Comparison of ENCODE assay signal across 20 cellular contexts in the genomic region with DNA sequence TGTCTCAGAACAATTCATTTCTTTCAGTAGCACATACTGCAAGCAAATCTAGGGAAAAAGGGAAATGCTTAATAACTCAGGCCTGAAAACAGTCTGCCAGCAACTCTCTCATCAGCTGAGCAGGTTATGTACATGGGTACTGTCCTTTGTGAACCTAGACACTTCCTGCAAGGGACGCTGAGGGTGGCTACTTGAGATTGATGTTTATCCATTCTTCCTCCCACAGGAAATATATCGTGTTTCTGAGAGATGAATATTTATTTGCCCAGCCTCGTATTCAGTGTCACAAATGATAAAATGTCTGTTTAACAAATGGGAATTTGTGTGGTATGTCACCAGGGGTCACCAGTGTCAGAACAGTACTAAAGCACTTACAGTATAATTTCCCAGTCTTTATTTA.
DNase-seq lines count a peak whose midpoint lies in the region; ATAC-seq and TF ChIP-seq lines count a peak whose summit lies in the region.
"Had no signal": no experiment of that assay in that cellular context is flagged by ENCODE, and none has a peak within 500 bp of the region (broad histone marks: within the 10 kb centered on the region; RNA-seq: fewer than 3 reads in every experiment).

No MANE protein-coding gene starts in this region.

- peak; percentile 17 for DNase-seq in NCI-H748 (lab: John Stamatoyannopoulos, UW; ENCODE audit: unreplicated experiment)
- no peak for DNase-seq in NCI-H748 treated with DMSO at 0.1 percent for 48 hours (lab: John Stamatoyannopoulos, UW)
- peak; percentile 44 for DNase-seq in DMS53 (lab: John Stamatoyannopoulos, UW)
- no peak for DNase-seq in SK-N-MC (ENCODE audit: low read depth, low spot score)
- DNase-seq in GM19238 (ENCODE audit: insufficient read length, low spot score) = no peak
- DNase-seq: C1 segment of cervical spinal cord; CD4-positive, alpha-beta memory T cell; COR-L47; DMS79 treated with DMSO at 0.1 percent for 48 hours; IMR-90; NCI-H1092; NCI-H1436 treated with DMSO at 0.1 percent for 48 hours; NCI-H187 treated with DMSO at 0.1 percent for 48 hours; NCI-H226; NCI-H524; NCI-H82; RPMI8226; SHP77 had no signal

- H3K4me3 ChIP-seq in SK-N-MC (peak overlapping the region; percentile 36), parathyroid adenoma (ENCODE audit: low read depth, low read length) (no peak overlapping the region)

- ATAC-seq in GM21423 (IDR thresholded peaks at IDR 0.05; ENCODE audit: unreplicated experiment) = no peak

- H3K27ac ChIP-seq in SK-N-MC (peak overlapping the region; percentile 46; the same call in 1 of the 2 replicates), parathyroid adenoma (no peak overlapping the region)

- H3K79me2 ChIP-seq in parathyroid adenoma = no peaks in the 10 kb centered on the region

- H3K4me1 ChIP-seq in parathyroid adenoma = no peaks in the 10 kb centered on the region

- H3K36me3 ChIP-seq in SK-N-MC (ENCODE audit: insufficient read depth, low read length) (no peaks in the 10 kb centered on the region), parathyroid adenoma (ENCODE audit: control insufficient read depth, insufficient read depth, low read length) (no peaks in the 10 kb centered on the region)

- no peak for TF ChIP-seq CTCF in parathyroid adenoma (IDR thresholded peaks at IDR 0.05)

- H3K4me2 ChIP-seq in parathyroid adenoma (ENCODE audit: low read length) = no peak overlapping the region

- H3K9ac ChIP-seq in SK-N-MC (ENCODE audit: insufficient read length) (no peak overlapping the region), parathyroid adenoma (no peak overlapping the region)

- peak overlapping the region; percentile 28 for H2AFZ ChIP-seq in parathyroid adenoma

- H3K9me3 ChIP-seq in SK-N-MC (ENCODE audit: low read depth, low read length) (no peaks in the 10 kb centered on the region), parathyroid adenoma (ENCODE audit: control insufficient read depth, low read length) (no peaks in the 10 kb centered on the region)

- H3K27me3 ChIP-seq in parathyroid adenoma (ENCODE audit: control insufficient read depth, insufficient read depth, low read length) = no peaks in the 10 kb centered on the region

Comparison
In these comparisons a context has a peak if more than half of its experiments do, and no peak if none do; other contexts are left out.
1. DNase-seq: peak in NCI-H748 (single experiment) and DMS53 (single experiment); none in NCI-H748 treated with DMSO at 0.1 percent for 48 hours (single experiment), SK-N-MC (single experiment) and GM19238 (single experiment).